Comparison of ENCODE assay signal across 22 cellular contexts in the genomic region with DNA sequence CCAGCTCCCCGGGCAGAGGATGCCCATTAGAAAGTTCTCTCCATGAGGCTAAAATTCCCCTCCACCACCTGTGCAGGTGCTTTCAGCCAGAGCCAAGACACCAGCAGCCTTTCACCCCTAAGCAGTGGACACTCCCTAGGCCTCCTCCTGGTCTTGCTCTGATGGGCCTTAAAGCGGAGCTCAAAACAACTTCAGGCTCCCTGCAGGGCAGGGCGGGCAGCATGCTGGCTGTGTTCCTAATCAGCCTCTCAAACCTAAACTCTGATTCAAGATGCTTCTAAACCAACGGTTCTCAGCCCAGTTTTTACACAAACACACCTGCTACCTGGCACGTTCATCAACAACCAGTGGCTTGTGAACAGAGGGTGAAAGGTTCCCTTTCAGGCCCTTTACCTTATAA.
"Had no signal": no experiment of that assay in that cellular context is flagged by ENCODE, and none has a peak within 500 bp of the region (broad histone marks: within the 10 kb centered on the region; RNA-seq: fewer than 3 reads in every experiment).

No MANE protein-coding gene starts in this region.

- H3K27me3 ChIP-seq: MG63 had no signal

- H3K27ac ChIP-seq: HL-60 had no signal

- H3K9me3 ChIP-seq: MG63, SK-N-SH had no signal

- ATAC-seq: HepG2, Panc1, PC-3 had no signal

- H3K4me2 ChIP-seq: SK-N-SH had no signal

- H3K9ac ChIP-seq: SK-N-SH had no signal

- DNase-seq: IMR-90; Karpas-422; KG1; MG63; NCI-H1092; NCI-H1105 treated with DMSO at 0.1 percent for 48 hours; NCI-H1417 treated with DMSO at 0.1 percent for 48 hours; NCI-H146; NCI-H1694 treated with DMSO at 0.1 percent for 48 hours; NCI-H1930; NCI-H2081; NCI-H2107; NCI-H524; NCI-H526 treated with DMSO at 0.1 percent for 48 hours; NCI-H748 treated with DMSO at 0.1 percent for 48 hours; NK-92 treated with Interleukin-12 subunit alpha and Interleukin-12 subunit beta, amount 100 ng/mL, for 24 hours; PC-3; SHP77; SK-N-SH had no signal

- H3K4me3 ChIP-seq: MG63 had no signal
